ENCODE assay signal across 9 cellular contexts in genomic region chr6:89433637-89434499, GRCh38. TPM values are rescaled to one million over a fixed set of nuclear protein-coding genes. Genes with fewer than 3 reads are reported as not detected.
DNase-seq lines count a peak whose midpoint lies in the region; ATAC-seq, FAIRE-seq and TF ChIP-seq lines count a peak whose summit lies in the region.
"Had no signal": no experiment of that assay in that cellular context is flagged by ENCODE, and none has a peak within 500 bp of the region (broad histone marks: within the 10 kb centered on the region; RNA-seq: fewer than 3 reads in every experiment).

No MANE protein-coding gene starts in this region.

- H3K4me3 ChIP-seq in SK-N-MC (peak overlapping the region; percentile 60), kidney (ENCODE audit: low read length in 2 of 2) (peak overlapping the region; percentile 67 to 76)

- peaks cover 8% of the 10 kb centered on the region for H3K27me3 Mint-ChIP-seq in brain

- peak overlapping the region; percentile 87 to 94 (median 90) for H3K4me3 Mint-ChIP-seq in brain

- H3K9ac ChIP-seq in SK-N-MC (ENCODE audit: insufficient read length) (no peak overlapping the region), kidney (ENCODE audit: low read length in 2 of 2) (peak overlapping the region; percentile 29 to 64)

- H3K27ac Mint-ChIP-seq in brain: peak overlapping the region; percentile 69 to 81 (median 74)

- H3K9me3 ChIP-seq in SK-N-MC (ENCODE audit: low read depth, low read length): no peaks in the 10 kb centered on the region
- H3K9me3 ChIP-seq in kidney (ENCODE audit: control insufficient read depth in 1 of 2, low read length in 2 of 2): no peaks in the 10 kb centered on the region

- intact Hi-C loops in kidney (cut with DNase I): loop anchor here (10.0 kb wide), 1 partner anchor 181 kb away; no protein-coding TSS in a partner anchor

- FAIRE-seq in kidney (lab: Jason Lieb, UNC): no peak

- H3K4me1 Mint-ChIP-seq in brain: peaks cover 54% of the 10 kb centered on the region

- DNase-seq in DMS 273 (lab: John Stamatoyannopoulos, UW; ENCODE audit: unreplicated experiment): peak; percentile 26
- no peak for DNase-seq in DMS 273 treated with DMSO at 0.1 percent for 48 hours (lab: John Stamatoyannopoulos, UW)
- DNase-seq in SK-N-MC (ENCODE audit: low read depth, low spot score): no peak
- DNase-seq in kidney: peak; percentile 78
- peak; percentile 11 to 37 for DNase-seq in stimulated activated CD4-positive, alpha-beta T cell treated with anti-CD3 and anti-CD28 coated beads, Interleukin-2, amount 100 ng/mL, for 24 hours
- no peak for DNase-seq in COR-L47 (lab: John Stamatoyannopoulos, UW)

- H3K27ac ChIP-seq in SK-N-MC: no peak overlapping the region
- no peak overlapping the region for H3K27ac ChIP-seq in kidney (ENCODE audit: low read depth in 2 of 2, low read length in 2 of 2)
- H3K27ac ChIP-seq: 22Rv1 had no signal

- peak; percentile 26 for ATAC-seq in HG03095 (IDR thresholded peaks at IDR 0.05; ENCODE audit: unreplicated experiment)

- TF ChIP-seq CTCF in brain (conservative IDR thresholded peaks at IDR 0.05) (no peak), kidney (IDR thresholded peaks at IDR 0.05; ENCODE audit: borderline replicate concordance, extremely low read depth, insufficient read depth) (no peak)

- no peaks in the 10 kb centered on the region for H3K36me3 Mint-ChIP-seq in brain

- peaks cover 7 to 10% of the 10 kb centered on the region in 2 donors for H3K4me1 ChIP-seq in kidney (ENCODE audit: control insufficient read depth in 1 of 2, insufficient read depth in 1 of 2, low read depth in 1 of 2, low read length in 2 of 2)

- H3K36me3 ChIP-seq in SK-N-MC (ENCODE audit: insufficient read depth, low read length): no peaks in the 10 kb centered on the region
- no peaks in the 10 kb centered on the region for H3K36me3 ChIP-seq in kidney (ENCODE audit: control insufficient read depth in 1 of 2, insufficient read depth in 2 of 2, low read length in 2 of 2)

- H3K9me3 Mint-ChIP-seq in brain: peaks cover 0 to 6% (median 0%) of the 10 kb centered on the region in 5 experiments

RNA-seq across cellular contexts. Expression of gene ANKRD6, which starts 0.9 kb away (rescaled TPM):
- polyA plus RNA-seq in brain (ENCODE audit: insufficient read depth, low read depth, low replicate concordance) (33.9 TPM), kidney (ENCODE audit: insufficient read depth, low read depth, low replicate concordance) (10.3 TPM)
- total RNA-seq in kidney: 29.5 TPM

RNA-seq across cellular contexts. Expression of gene RRAGD, which starts 21.8 kb away (rescaled TPM):
- polyA plus RNA-seq in brain (ENCODE audit: insufficient read depth, low read depth, low replicate concordance) (38.8 TPM), kidney (ENCODE audit: insufficient read depth, low read depth, low replicate concordance) (51.6 TPM)
- total RNA-seq in kidney: 31.5 TPM

Comparison
In these comparisons a context has a peak if more than half of its experiments do, and no peak if none do; other contexts are left out.
1. DNase-seq: peak in DMS 273 (single experiment), kidney (single experiment) and stimulated activated CD4-positive, alpha-beta T cell treated with anti-CD3 and anti-CD28 coated beads, Interleukin-2, amount 100 ng/mL, for 24 hours (2 of 2); none in DMS 273 treated with DMSO at 0.1 percent for 48 hours (single experiment), SK-N-MC (single experiment) and COR-L47 (single experiment).